Comparison of ENCODE assay signal across 1 cellular context in genomic region chr2:118088051-118089014, GRCh38.
TF ChIP-seq lines count a peak whose summit lies in the region.

TSS of gene INSIG2 (plus strand) at chr2:118088471. CDS start at chr2:118096557, 8,086 bp downstream.

TF ChIP-seq in HepG2, 621 proteins besides CTCF, POLR2A, EP300 and RAD21 (continued from another document and continues in another):
- TF ChIP-seq ZBTB34 (CRISPR knock-in tag; IDR thresholded peaks at IDR 0.05) (peak; percentile 76; the same call in 1 of the 2 replicates), HES4 (CRISPR knock-in tag; IDR thresholded peaks at IDR 0.05; ENCODE audit: borderline replicate concordance) (no peak), ZNF460 (CRISPR knock-in tag; IDR thresholded peaks at IDR 0.05; ENCODE audit: borderline replicate concordance) (no peak), MEIS2 (CRISPR knock-in tag; IDR thresholded peaks at IDR 0.05) (peak; percentile 96), NFRKB (IDR thresholded peaks at IDR 0.05) (no peak), DMTF1 (CRISPR knock-in tag; IDR thresholded peaks at IDR 0.05) (no peak), SIN3A (IDR thresholded peaks at IDR 0.05; ENCODE audit: borderline replicate concordance, low read depth, low read length) (peak; percentile 76), DMAP1 (CRISPR knock-in tag; IDR thresholded peaks at IDR 0.05) (peak; percentile 72), ZBTB38 (CRISPR knock-in tag; IDR thresholded peaks at IDR 0.05) (peak; percentile 80; the same call in 1 of the 2 replicates), ZFP36 (IDR thresholded peaks at IDR 0.05; ENCODE audit: borderline replicate concordance, low read depth, low read length, partially characterized antibody) (no peak), ZNF713 (CRISPR knock-in tag; IDR thresholded peaks at IDR 0.05) (no peak), BCLAF1 (IDR thresholded peaks at IDR 0.05) (no peak), ZNF749 (CRISPR knock-in tag; IDR thresholded peaks at IDR 0.05; ENCODE audit: borderline replicate concordance) (0 out of 2 replicates have a peak, but pooled peaks have one; percentile 36), ZNF503 (CRISPR knock-in tag; IDR thresholded peaks at IDR 0.05) (peak; percentile 68), KLF16 (CRISPR knock-in tag; IDR thresholded peaks at IDR 0.05) (peak in 1 of 2 experiments; percentile 83; a peak in 2 of 4 replicates), ZNF761 (CRISPR knock-in tag; conservative IDR thresholded peaks at IDR 0.05) (peak; percentile 67; the same call in 1 of the 2 replicates), ZNF772 (CRISPR knock-in tag; IDR thresholded peaks at IDR 0.05) (peak; percentile 87), ATF6 (CRISPR knock-in tag; conservative IDR thresholded peaks at IDR 0.05) (no peak; the same call in 1 of the 2 replicates), PLRG1 (conservative IDR thresholded peaks at IDR 0.05) (no peak), ATF4 (CRISPR knock-in tag; IDR thresholded peaks at IDR 0.05) (peak in 1 of 2 experiments; percentile 64; a peak in 1 of 4 replicates), THYN1 (CRISPR knock-in tag; IDR thresholded peaks at IDR 0.05; ENCODE audit: borderline replicate concordance, low read depth) (no peak), PBX2 (CRISPR knock-in tag; IDR thresholded peaks at IDR 0.05) (peak; percentile 76), ZNF224 (CRISPR knock-in tag; IDR thresholded peaks at IDR 0.05) (peak; percentile 70; the same call in 1 of the 2 replicates), ZBTB39 (CRISPR knock-in tag; IDR thresholded peaks at IDR 0.05) (no peak; the same call in 1 of the 2 replicates), ZNF639 (CRISPR knock-in tag; conservative IDR thresholded peaks at IDR 0.05) (peak; percentile 3; the same call in 1 of the 2 replicates), ATF5 (CRISPR knock-in tag; IDR thresholded peaks at IDR 0.05; ENCODE audit: low read depth) (no peak), ELF3 (CRISPR knock-in tag; IDR thresholded peaks at IDR 0.05) (peak; percentile 87), YEATS2 (CRISPR knock-in tag; IDR thresholded peaks at IDR 0.05; ENCODE audit: borderline replicate concordance) (peak; percentile 56), TSC22D2 (CRISPR knock-in tag; IDR thresholded peaks at IDR 0.05; ENCODE audit: borderline replicate concordance) (peak; percentile 43; the same call in 1 of the 2 replicates), ZBTB21 (CRISPR knock-in tag; IDR thresholded peaks at IDR 0.05) (peak; percentile 40), NFE2 (CRISPR knock-in tag; IDR thresholded peaks at IDR 0.05) (no peak), RORA (CRISPR knock-in tag; IDR thresholded peaks at IDR 0.05) (no peak; the same call in 1 of the 2 replicates), ZBTB20 (CRISPR knock-in tag; IDR thresholded peaks at IDR 0.05; ENCODE audit: borderline replicate concordance, low read depth) (peak; percentile 86), JARID2 (CRISPR knock-in tag; IDR thresholded peaks at IDR 0.05; ENCODE audit: insufficient replicate concordance) (peak; percentile 72), HDAC1 (CRISPR knock-in tag; IDR thresholded peaks at IDR 0.05) (peak; percentile 71), ZFX (CRISPR knock-in tag; IDR thresholded peaks at IDR 0.05; ENCODE audit: low read depth) (peak; percentile 78), ZNF335 (CRISPR knock-in tag; IDR thresholded peaks at IDR 0.05) (0 out of 2 replicates have a peak, but pooled peaks have one; percentile 63), ZNF512 (CRISPR knock-in tag; IDR thresholded peaks at IDR 0.05) (no peak), BCL3 (CRISPR knock-in tag; IDR thresholded peaks at IDR 0.05) (peak; percentile 49)
